Comparison of ENCODE assay signal across 1 cellular context in the genomic region with DNA sequence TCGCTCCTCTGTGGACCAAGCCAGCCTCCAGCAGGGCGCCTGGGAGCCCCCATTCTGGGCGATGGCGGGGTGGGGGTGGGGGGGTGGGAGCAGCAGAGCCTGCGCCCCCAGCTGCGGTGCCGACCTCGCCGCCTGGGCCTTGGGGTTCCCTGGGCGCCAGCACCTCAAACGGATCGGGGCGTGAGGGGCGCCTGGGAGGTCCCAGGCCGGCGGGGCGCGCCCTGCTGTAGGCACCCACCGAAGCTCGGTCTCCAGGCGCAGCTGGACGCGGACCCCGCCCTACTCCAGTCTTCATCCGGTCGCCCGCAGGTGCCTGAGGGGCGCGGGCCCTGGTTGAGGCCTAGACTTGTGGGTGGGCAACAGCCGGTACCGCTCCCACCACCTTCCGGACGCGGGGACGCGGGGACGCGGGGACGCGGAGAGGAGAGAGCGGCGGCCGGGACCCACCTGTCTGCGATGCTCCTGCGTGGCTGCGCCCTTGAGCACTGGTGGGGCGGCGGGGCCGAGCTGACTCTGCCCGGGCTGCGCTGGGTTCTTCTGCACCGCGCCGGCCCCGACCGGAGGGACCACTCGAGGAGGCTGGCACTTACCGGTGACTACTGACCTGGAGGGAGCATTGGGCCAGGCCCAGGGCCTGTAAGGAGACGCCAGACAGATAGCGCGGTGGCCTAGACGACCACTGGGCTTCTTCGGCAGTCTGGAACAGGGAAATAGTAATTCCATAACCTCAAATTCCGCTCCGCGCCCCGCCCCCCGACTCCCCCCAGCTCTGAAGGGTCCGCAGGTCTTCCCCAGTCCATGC.
TF ChIP-seq lines count a peak whose summit lies in the region.

No MANE protein-coding gene starts in this region.

TF ChIP-seq in H1, 55 proteins besides CTCF, POLR2A, EP300 and RAD21:
- peak; percentile 58 for TF ChIP-seq ASH2L (IDR thresholded peaks at IDR 0.05; ENCODE audit: low read length)
- TF ChIP-seq SP2 (IDR thresholded peaks at IDR 0.05; ENCODE audit: low read length), result no peak
- TF ChIP-seq CHD2 (IDR thresholded peaks at IDR 0.05; ENCODE audit: low read length), result no peak
- TF ChIP-seq GABPA (IDR thresholded peaks at IDR 0.05; ENCODE audit: borderline replicate concordance, insufficient read depth, low read length), result peak; percentile 14; the same call in 1 of the 2 replicates
- TF ChIP-seq TAF1 (IDR thresholded peaks at IDR 0.05; ENCODE audit: low read depth, low read length), result peak; percentile 37; the same call in 1 of the 2 replicates
- TF ChIP-seq, protein P1, sequence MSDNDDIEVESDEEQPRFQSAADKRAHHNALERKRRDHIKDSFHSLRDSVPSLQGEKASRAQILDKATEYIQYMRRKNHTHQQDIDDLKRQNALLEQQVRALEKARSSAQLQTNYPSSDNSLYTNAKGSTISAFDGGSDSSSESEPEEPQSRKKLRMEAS (IDR thresholded peaks at IDR 0.05), result 0 out of 2 replicates have a peak, but pooled peaks have one; percentile 5
- no peak for TF ChIP-seq HDAC2 (IDR thresholded peaks at IDR 0.05; ENCODE audit: borderline replicate concordance in 1 of 2, low read depth in 2 of 2, low read length in 2 of 2)
- peak; percentile 77 for TF ChIP-seq SUZ12 (IDR thresholded peaks at IDR 0.05; ENCODE audit: low read length)
- TF ChIP-seq EZH2 (IDR thresholded peaks at IDR 0.05; ENCODE audit: low read depth, low read length, severe bottlenecking), result peak; percentile 85
- peak; percentile 26 for TF ChIP-seq RNF2 (IDR thresholded peaks at IDR 0.05; ENCODE audit: borderline replicate concordance, low read depth, low read length, missing control alignments, poor library complexity, severe bottlenecking)
- peak; percentile 96 for TF ChIP-seq KDM4A (IDR thresholded peaks at IDR 0.05; ENCODE audit: low read depth, low read length, severe bottlenecking)
- TF ChIP-seq, protein P2, sequence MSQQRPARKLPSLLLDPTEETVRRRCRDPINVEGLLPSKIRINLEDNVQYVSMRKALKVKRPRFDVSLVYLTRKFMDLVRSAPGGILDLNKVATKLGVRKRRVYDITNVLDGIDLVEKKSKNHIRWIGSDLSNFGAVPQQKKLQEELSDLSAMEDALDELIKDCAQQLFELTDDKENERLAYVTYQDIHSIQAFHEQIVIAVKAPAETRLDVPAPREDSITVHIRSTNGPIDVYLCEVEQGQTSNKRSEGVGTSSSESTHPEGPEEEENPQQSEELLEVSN (IDR thresholded peaks at IDR 0.05), result peak; percentile 21; the same call in 1 of the 2 replicates
- TF ChIP-seq KDM1A (IDR thresholded peaks at IDR 0.05; ENCODE audit: borderline replicate concordance, low read length), result no peak
